In the genomic region with DNA sequence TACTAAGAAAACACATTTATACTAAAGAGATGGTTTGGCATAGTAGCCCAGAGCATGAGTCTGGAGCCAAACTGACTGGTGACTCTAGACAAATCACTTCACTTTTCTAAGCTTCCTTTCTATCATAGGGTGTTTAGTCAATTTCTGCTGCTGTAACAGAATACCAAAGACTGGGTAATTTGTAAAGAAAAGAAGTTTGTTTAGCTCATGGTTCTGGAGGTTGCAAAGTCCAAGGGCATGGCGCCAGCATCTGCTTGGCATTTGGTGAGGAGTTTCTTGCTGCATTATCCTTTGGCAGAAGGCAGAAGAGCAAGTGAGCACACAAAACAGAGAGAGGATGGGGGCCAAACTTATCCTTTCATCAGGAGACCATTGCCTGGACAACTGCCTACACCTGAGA, we compare ENCODE assay signal across 7 cellular contexts.
"Had no signal": no experiment of that assay in that cellular context is flagged by ENCODE, and none has a peak within 500 bp of the region (broad histone marks: within the 10 kb centered on the region; RNA-seq: fewer than 3 reads in every experiment).

No MANE protein-coding gene starts in this region.

- DNase-seq: H9, HCEC 1CT, KBM-7 had no signal

- FAIRE-seq: H1, H54, HTR-8/SVneo had no signal

- H3K4me2 ChIP-seq: GM23338 had no signal

- H3K4me3 ChIP-seq: GM23338 had no signal

- ATAC-seq: GM23338 had no signal

- H2AFZ ChIP-seq: GM23338 had no signal
